ENCODE assay signal across 9 cellular contexts in the genomic region with DNA sequence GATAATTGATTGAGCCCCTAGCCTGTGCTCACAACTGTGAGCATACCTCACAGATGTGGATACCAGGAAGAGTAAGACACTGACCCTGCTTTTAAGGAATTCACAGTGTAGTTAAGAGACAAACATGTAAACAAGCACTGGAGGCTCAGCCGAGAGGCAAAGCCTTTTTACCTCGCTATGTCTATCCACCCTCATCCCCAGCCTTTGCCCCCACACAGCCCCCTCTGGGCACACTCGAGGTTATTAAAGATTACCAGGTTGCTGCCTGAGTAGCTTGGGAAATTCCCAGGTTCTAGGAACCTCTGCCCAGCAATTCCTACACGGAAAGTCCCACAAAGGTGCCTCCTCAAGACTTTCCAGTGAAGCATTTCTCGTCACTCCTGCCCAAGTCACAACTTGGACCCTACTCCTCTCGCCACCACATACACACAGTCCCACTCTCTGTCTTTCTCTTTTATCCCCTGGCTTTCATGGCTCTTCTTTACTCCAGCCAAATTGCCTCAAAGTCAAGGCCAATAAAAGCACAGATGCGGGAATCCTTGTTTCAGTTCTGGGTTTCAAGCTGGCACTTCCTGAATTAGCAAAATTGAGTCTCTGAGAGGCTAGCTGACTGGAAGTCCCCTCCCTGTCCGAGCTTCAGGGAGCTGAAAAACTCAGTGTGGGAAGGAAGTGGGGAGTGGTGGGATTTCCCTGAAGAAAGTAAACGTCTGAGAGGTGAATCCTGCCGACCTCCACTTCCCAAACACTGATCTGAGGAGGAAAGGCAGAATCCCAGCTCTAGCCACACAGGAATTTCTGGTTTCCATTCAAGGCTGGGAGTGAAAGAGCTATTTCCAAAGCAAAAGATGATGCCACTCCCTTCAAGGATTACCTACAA. TPM values are rescaled to one million over a fixed set of nuclear protein-coding genes. Genes with fewer than 3 reads are reported as not detected.
A peak's percentile ranks its signal among the peaks of the same experiment; 100 is the strongest.
DNase-seq lines count a peak whose midpoint lies in the region; ATAC-seq, FAIRE-seq and TF ChIP-seq lines count a peak whose summit lies in the region.
"Had no signal": no experiment of that assay in that cellular context is flagged by ENCODE, and none has a peak within 500 bp of the region (broad histone marks: within the 10 kb centered on the region; RNA-seq: fewer than 3 reads in every experiment).

No MANE protein-coding gene starts in this region.

- H3K36me3 ChIP-seq in kidney (ENCODE audit: control insufficient read depth in 1 of 2, insufficient read depth in 2 of 2, low read length in 2 of 2) (peaks cover 11 to 21% of the 10 kb centered on the region in 2 donors), vagina (peaks cover 0 to 14% of the 10 kb centered on the region in 2 donors)

- intact Hi-C loops in Right ventricle myocardium superior (cut with DNase I) (no loop called here), Right ventricle myocardium inferior (cut with DNase I) (no loop called here), kidney (cut with DNase I) (no loop called here), vagina (cut with DNase I) (no loop called here)
- intact Hi-C loops in activated T-helper 1 cell treated with anti-CD3 and anti-CD28 coated beads, Interleukin-12 subunit alpha, Interleukin-12 subunit beta, Interleukin-2, Interleukin-4 antibody, amounts not matched to agents 30 ng/mL and 10 ng/mL and 1 ng/mL, durations not matched to agents 14 hours and 24 hours and 36 hours (cut with micrococcal nuclease): no loop called here

- FAIRE-seq in kidney (lab: Jason Lieb, UNC) (no peak), urothelium cell line (lab: Jason Lieb, UNC) (no peak)

- ATAC-seq in Right ventricle myocardium superior (ENCODE audit: poor library complexity) (peak; percentile 23), Right ventricle myocardium inferior (no peak)

- H3K27ac Mint-ChIP-seq in activated T-helper 1 cell treated with anti-CD3 and anti-CD28 coated beads, Interleukin-12 subunit alpha, Interleukin-12 subunit beta, Interleukin-2, Interleukin-4 antibody, amounts not matched to agents 30 ng/mL and 10 ng/mL and 1 ng/mL, durations not matched to agents 14 hours and 24 hours and 36 hours: peak overlapping the region; percentile 74
- H3K27ac Mint-ChIP-seq in nephron progenitor cell: no peak overlapping the region

- H3K4me1 Mint-ChIP-seq in activated T-helper 1 cell treated with anti-CD3 and anti-CD28 coated beads, Interleukin-12 subunit alpha, Interleukin-12 subunit beta, Interleukin-2, Interleukin-4 antibody, amounts not matched to agents 30 ng/mL and 10 ng/mL and 1 ng/mL, durations not matched to agents 14 hours and 24 hours and 36 hours (ENCODE audit: low read depth): peaks cover 100% of the 10 kb centered on the region
- H3K4me1 Mint-ChIP-seq in nephron progenitor cell: peaks cover 5% of the 10 kb centered on the region

- H3K4me3 Mint-ChIP-seq in activated T-helper 1 cell treated with anti-CD3 and anti-CD28 coated beads, Interleukin-12 subunit alpha, Interleukin-12 subunit beta, Interleukin-2, Interleukin-4 antibody, amounts not matched to agents 30 ng/mL and 10 ng/mL and 1 ng/mL, durations not matched to agents 14 hours and 24 hours and 36 hours: peak overlapping the region; percentile 48
- no peak overlapping the region for H3K4me3 Mint-ChIP-seq in nephron progenitor cell

- H3K27me3 Mint-ChIP-seq in activated T-helper 1 cell treated with anti-CD3 and anti-CD28 coated beads, Interleukin-12 subunit alpha, Interleukin-12 subunit beta, Interleukin-2, Interleukin-4 antibody, amounts not matched to agents 30 ng/mL and 10 ng/mL and 1 ng/mL, durations not matched to agents 14 hours and 24 hours and 36 hours (ENCODE audit: insufficient read depth): no peaks in the 10 kb centered on the region
- H3K27me3 Mint-ChIP-seq in nephron progenitor cell (ENCODE audit: low read depth, poor library complexity): peaks cover 5% of the 10 kb centered on the region

- H3K27ac ChIP-seq in kidney (ENCODE audit: low read depth in 2 of 2, low read length in 2 of 2) (peak overlapping the region; percentile 59 to 74), vagina (peak overlapping the region; percentile 79)

- H3K27me3 ChIP-seq in vagina: no peaks in the 10 kb centered on the region

- H3K9me3 ChIP-seq in kidney (ENCODE audit: control insufficient read depth in 1 of 2, low read length in 2 of 2): no peaks in the 10 kb centered on the region
- no peaks in the 10 kb centered on the region for H3K9me3 ChIP-seq in vagina

- TF ChIP-seq CTCF in kidney (IDR thresholded peaks at IDR 0.05; ENCODE audit: borderline replicate concordance, extremely low read depth, insufficient read depth) (no peak), vagina (IDR thresholded peaks at IDR 0.05) (no peak), nephron progenitor cell (IDR thresholded peaks at IDR 0.05) (no peak)

- no peaks in the 10 kb centered on the region for H3K9me3 Mint-ChIP-seq in activated T-helper 1 cell treated with anti-CD3 and anti-CD28 coated beads, Interleukin-12 subunit alpha, Interleukin-12 subunit beta, Interleukin-2, Interleukin-4 antibody, amounts not matched to agents 30 ng/mL and 10 ng/mL and 1 ng/mL, durations not matched to agents 14 hours and 24 hours and 36 hours
- H3K9me3 Mint-ChIP-seq in nephron progenitor cell: no peaks in the 10 kb centered on the region

- DNase-seq in Right ventricle myocardium superior (no peak), Right ventricle myocardium inferior (ENCODE audit: missing footprints) (no peak), kidney (no peak), vagina (ENCODE audit: extremely low spot score in 2 of 2) (no peak), nephron progenitor cell (no peak), urothelium cell line (ENCODE audit: low spot score) (no peak)
- DNase-seq in activated T-helper 1 cell treated with anti-CD3 and anti-CD28 coated beads, Interleukin-12 subunit alpha, Interleukin-12 subunit beta, Interleukin-2, Interleukin-4 antibody, amounts not matched to agents 30 ng/mL and 10 ng/mL and 1 ng/mL, durations not matched to agents 14 hours and 24 hours and 36 hours (ENCODE audit: low spot score): no peak
- no peak for DNase-seq in NK-92 treated with Interleukin-12 subunit alpha and Interleukin-12 subunit beta, amount 100 ng/mL, for 24 hours (lab: John Stamatoyannopoulos, UW)
- DNase-seq: retina had no signal

- H3K9ac ChIP-seq in kidney (ENCODE audit: low read length in 2 of 2): no peak overlapping the region

- no peak overlapping the region for H3K4me3 ChIP-seq in kidney (ENCODE audit: low read length in 2 of 2)
- no peak overlapping the region for H3K4me3 ChIP-seq in vagina

- H3K4me1 ChIP-seq in kidney (ENCODE audit: control insufficient read depth in 1 of 2, insufficient read depth in 1 of 2, low read depth in 1 of 2, low read length in 2 of 2) (peaks cover 21 to 26% of the 10 kb centered on the region in 2 donors), vagina (peaks cover 59% of the 10 kb centered on the region)

- TF ChIP-seq POLR2A in vagina (IDR thresholded peaks at IDR 0.05): no peak

- peaks cover 94% of the 10 kb centered on the region for H3K36me3 Mint-ChIP-seq in activated T-helper 1 cell treated with anti-CD3 and anti-CD28 coated beads, Interleukin-12 subunit alpha, Interleukin-12 subunit beta, Interleukin-2, Interleukin-4 antibody, amounts not matched to agents 30 ng/mL and 10 ng/mL and 1 ng/mL, durations not matched to agents 14 hours and 24 hours and 36 hours (ENCODE audit: low read depth)
- H3K36me3 Mint-ChIP-seq in nephron progenitor cell (ENCODE audit: low read depth): peaks cover 23% of the 10 kb centered on the region

RNA-seq across cellular contexts. Expression of gene DENND2D, which starts 7.6 kb away (rescaled TPM):
- total RNA-seq in Right ventricle myocardium superior: 3.0 TPM
- 3.5 TPM for total RNA-seq in Right ventricle myocardium inferior
- total RNA-seq in activated T-helper 1 cell treated with anti-CD3 and anti-CD28 coated beads, Interleukin-12 subunit alpha, Interleukin-12 subunit beta, Interleukin-2, Interleukin-4 antibody, amounts not matched to agents 30 ng/mL and 10 ng/mL and 1 ng/mL, durations not matched to agents 14 hours and 24 hours and 36 hours: 205 and 206 TPM in 2 replicates
- 81.0 TPM for total RNA-seq in kidney
- 45.3 TPM for polyA plus RNA-seq in kidney (ENCODE audit: insufficient read depth, low read depth, low replicate concordance)
- total RNA-seq in vagina: 25.5 TPM

RNA-seq across cellular contexts. Expression of gene CHI3L2, which starts 34.6 kb away (rescaled TPM):
- total RNA-seq in Right ventricle myocardium superior (3.7 TPM), Right ventricle myocardium inferior (7.5 TPM), kidney (27.2 TPM), vagina (5.6 TPM)
- total RNA-seq in activated T-helper 1 cell treated with anti-CD3 and anti-CD28 coated beads, Interleukin-12 subunit alpha, Interleukin-12 subunit beta, Interleukin-2, Interleukin-4 antibody, amounts not matched to agents 30 ng/mL and 10 ng/mL and 1 ng/mL, durations not matched to agents 14 hours and 24 hours and 36 hours: 2.8 and 4.0 TPM in 2 replicates
- 5.8 TPM for polyA plus RNA-seq in kidney (ENCODE audit: insufficient read depth, low read depth, low replicate concordance)

RNA-seq across cellular contexts. Expression of gene CEPT1, which starts 52.9 kb away (rescaled TPM):
- total RNA-seq in Right ventricle myocardium superior: 11.6 TPM
- 15.5 TPM for total RNA-seq in Right ventricle myocardium inferior
- 32.5 and 37.3 TPM in 2 replicates for total RNA-seq in activated T-helper 1 cell treated with anti-CD3 and anti-CD28 coated beads, Interleukin-12 subunit alpha, Interleukin-12 subunit beta, Interleukin-2, Interleukin-4 antibody, amounts not matched to agents 30 ng/mL and 10 ng/mL and 1 ng/mL, durations not matched to agents 14 hours and 24 hours and 36 hours
- 35.7 TPM for total RNA-seq in kidney
- polyA plus RNA-seq in kidney (ENCODE audit: insufficient read depth, low read depth, low replicate concordance): 19.2 TPM
- total RNA-seq in vagina: 37.8 TPM

RNA-seq across cellular contexts. Expression of gene DRAM2, which starts 53.0 kb away (rescaled TPM):
- total RNA-seq in Right ventricle myocardium superior (38.6 TPM), Right ventricle myocardium inferior (37.1 TPM), kidney (31.9 TPM), vagina (33.9 TPM)
- total RNA-seq in activated T-helper 1 cell treated with anti-CD3 and anti-CD28 coated beads, Interleukin-12 subunit alpha, Interleukin-12 subunit beta, Interleukin-2, Interleukin-4 antibody, amounts not matched to agents 30 ng/mL and 10 ng/mL and 1 ng/mL, durations not matched to agents 14 hours and 24 hours and 36 hours: 24.0 and 26.6 TPM in 2 replicates
- 54.5 TPM for polyA plus RNA-seq in kidney (ENCODE audit: insufficient read depth, low read depth, low replicate concordance)
